In genomic region chr5:180352116-180352975, GRCh38 we compare ENCODE assay signal across 1 cellular context.
TF ChIP-seq lines count a peak whose summit lies in the region.

No MANE protein-coding gene starts in this region.

TF ChIP-seq in IMR-90, 13 proteins besides CTCF, POLR2A, EP300 and RAD21 (continued from another document):
- TF ChIP-seq NFE2L2 (IDR thresholded peaks at IDR 0.05; ENCODE audit: low read depth, low read length) (no peak), MAZ (IDR thresholded peaks at IDR 0.05; ENCODE audit: borderline replicate concordance, low read depth, low read length) (no peak; the same call in 1 of the 2 replicates), ELK1 (IDR thresholded peaks at IDR 0.05; ENCODE audit: borderline replicate concordance, low read depth, low read length) (no peak), RCOR1 (IDR thresholded peaks at IDR 0.05; ENCODE audit: insufficient replicate concordance, low read length) (no peak), FOS (IDR thresholded peaks at IDR 0.05; ENCODE audit: low read depth, low read length) (no peak), RFX5 (IDR thresholded peaks at IDR 0.05; ENCODE audit: low read depth, low read length) (no peak), BHLHE40 (IDR thresholded peaks at IDR 0.05; ENCODE audit: low read depth, low read length) (no peak), SMC3 (IDR thresholded peaks at IDR 0.05; ENCODE audit: low read depth, low read length) (no peak)
